Comparison of ENCODE assay signal across 24 cellular contexts in the genomic region with DNA sequence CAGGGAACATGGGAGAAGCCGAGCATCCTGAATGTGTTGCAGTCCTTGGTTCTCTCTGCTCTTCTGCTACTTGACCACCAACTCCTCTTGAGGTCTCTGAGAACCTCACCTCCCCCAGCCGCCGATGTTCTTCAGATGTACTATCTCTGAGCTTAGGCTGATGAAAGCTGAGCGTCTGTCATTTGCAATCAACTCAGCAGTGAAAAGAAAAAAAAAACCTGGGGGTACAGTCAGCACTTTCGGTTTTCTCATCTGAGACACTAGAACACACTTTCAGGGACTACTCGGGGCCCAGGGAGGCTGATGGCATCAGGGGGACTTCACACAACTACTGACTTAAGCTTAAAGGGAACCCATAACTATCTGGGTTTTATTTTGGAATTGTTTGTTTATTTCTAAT. TPM values are rescaled to one million over a fixed set of nuclear protein-coding genes. Genes with fewer than 3 reads are reported as not detected.
A peak's percentile ranks its signal among the peaks of the same experiment; 100 is the strongest.
DNase-seq lines count a peak whose midpoint lies in the region; ATAC-seq, FAIRE-seq and TF ChIP-seq lines count a peak whose summit lies in the region.
"Had no signal": no experiment of that assay in that cellular context is flagged by ENCODE, and none has a peak within 500 bp of the region (broad histone marks: within the 10 kb centered on the region; RNA-seq: fewer than 3 reads in every experiment).

No MANE protein-coding gene starts in this region.

- no peaks in the 10 kb centered on the region for H3K79me2 ChIP-seq in MM.1S (ENCODE audit: low read length)

- no peaks in the 10 kb centered on the region for H3K27me3 ChIP-seq in MM.1S (replicated peaks; ENCODE audit: insufficient read depth, low read length)
- H3K27me3 ChIP-seq: right atrium auricular region, thyroid gland had no signal

- peaks cover 15% of the 10 kb centered on the region for H3K4me1 ChIP-seq in MM.1S (ENCODE audit: low read length)
- H3K4me1 ChIP-seq: right atrium auricular region, thyroid gland had no signal

- H3K9me2 ChIP-seq in MM.1S (replicated peaks; ENCODE audit: insufficient read depth, low read length), result no peaks in the 10 kb centered on the region

- ATAC-seq in activated T-cell treated with anti-CD3 and anti-CD28 coated beads, Interleukin-2, amount 50 U/mL, for 72 hours (replicated peaks in 1 of 2), result peak; percentile 25 to 32
- ATAC-seq: naive thymus-derived CD8-positive, alpha-beta T cell; SK-N-SH treated with all-trans-retinoic acid at 6 μM for 48 hours; stimulated activated memory B cell treated with anti-CD40 and anti-IgM and Interleukin-4, amounts not matched to agents 10 μg/mL and 1 μg/mL and 100 μg/mL, for 72 hours had no signal

- H3K27me3 Mint-ChIP-seq in activated T-cell treated with anti-CD3 and anti-CD28 coated beads, Interleukin-2, amount 50 U/mL, for 72 hours (ENCODE audit: low read depth), result peaks cover 8% of the 10 kb centered on the region
- H3K27me3 Mint-ChIP-seq: stimulated activated memory B cell treated with anti-CD40 and anti-IgM and Interleukin-4, amounts not matched to agents 10 μg/mL and 1 μg/mL and 100 μg/mL, for 72 hours had no signal

- H3F3A ChIP-seq in MM.1S (ENCODE audit: insufficient read depth, low read length), result no peaks in the 10 kb centered on the region

- H3K36me3 Mint-ChIP-seq in activated T-cell treated with anti-CD3 and anti-CD28 coated beads, Interleukin-2, amount 50 U/mL, for 72 hours (ENCODE audit: insufficient read depth in 2 of 2), result peaks cover 9 to 13% of the 10 kb centered on the region in 2 donors
- H3K36me3 Mint-ChIP-seq: brain; naive thymus-derived CD8-positive, alpha-beta T cell had no signal

- peak overlapping the region; percentile 64; the same call in 1 of the 2 replicates for H3K27ac ChIP-seq in MM.1S (ENCODE audit: low read length)
- H3K27ac ChIP-seq: right atrium auricular region, thyroid gland had no signal

- no peaks in the 10 kb centered on the region for H3K9me3 Mint-ChIP-seq in activated T-cell treated with anti-CD3 and anti-CD28 coated beads, Interleukin-2, amount 50 U/mL, for 72 hours
- H3K9me3 Mint-ChIP-seq: naive thymus-derived CD8-positive, alpha-beta T cell; stimulated activated memory B cell treated with anti-CD40 and anti-IgM and Interleukin-4, amounts not matched to agents 10 μg/mL and 1 μg/mL and 100 μg/mL, for 72 hours had no signal

- H3K4me3 ChIP-seq in MM.1S (ENCODE audit: low read length), result no peak overlapping the region
- H3K4me3 ChIP-seq: right atrium auricular region, thyroid gland had no signal

- H3K9me3 ChIP-seq in MM.1S (replicated peaks; ENCODE audit: insufficient read depth, low read length), result no peaks in the 10 kb centered on the region
- H3K9me3 ChIP-seq: right atrium auricular region, thyroid gland had no signal

- H2AFZ ChIP-seq in MM.1S (ENCODE audit: low read length), result peak overlapping the region; percentile 72

- FAIRE-seq in urothelium cell line (lab: Jason Lieb, UNC), result no peak
- FAIRE-seq: GM18507 had no signal

- H3K9ac ChIP-seq in MM.1S (ENCODE audit: low read length), result no peak overlapping the region

- H3K4me3 Mint-ChIP-seq in activated T-cell treated with anti-CD3 and anti-CD28 coated beads, Interleukin-2, amount 50 U/mL, for 72 hours, result peak overlapping the region; percentile 80 to 85
- H3K4me3 Mint-ChIP-seq: brain; naive thymus-derived CD8-positive, alpha-beta T cell; stimulated activated memory B cell treated with anti-CD40 and anti-IgM and Interleukin-4, amounts not matched to agents 10 μg/mL and 1 μg/mL and 100 μg/mL, for 72 hours had no signal

- H3K36me3 ChIP-seq in MM.1S (replicated peaks; ENCODE audit: insufficient read depth, low read length), result no peaks in the 10 kb centered on the region
- H3K36me3 ChIP-seq: right atrium auricular region, thyroid gland had no signal

- no peaks in the 10 kb centered on the region for H4K20me1 ChIP-seq in MM.1S (ENCODE audit: insufficient read depth, low read length)

- peak overlapping the region; percentile 76 for H3K27ac Mint-ChIP-seq in activated T-cell treated with anti-CD3 and anti-CD28 coated beads, Interleukin-2, amount 50 U/mL, for 72 hours
- H3K27ac Mint-ChIP-seq: brain; stimulated activated memory B cell treated with anti-CD40 and anti-IgM and Interleukin-4, amounts not matched to agents 10 μg/mL and 1 μg/mL and 100 μg/mL, for 72 hours had no signal

- peaks cover 86% of the 10 kb centered on the region for H3K4me1 Mint-ChIP-seq in activated T-cell treated with anti-CD3 and anti-CD28 coated beads, Interleukin-2, amount 50 U/mL, for 72 hours (ENCODE audit: low read depth)
- H3K4me1 Mint-ChIP-seq: brain had no signal

- no peak for TF ChIP-seq CTCF in MM.1S (IDR thresholded peaks at IDR 0.05; ENCODE audit: low read length)

- H3K4me2 ChIP-seq in MM.1S (ENCODE audit: low read depth, low read length), result peak overlapping the region; percentile 62

- peak; percentile 79 for DNase-seq in activated effector memory CD4-positive, alpha-beta T cell treated with anti-CD3 and anti-CD28 coated beads, Interleukin-2, amount 50 U/mL, for 16 hours
- no peak for DNase-seq in activated effector memory CD4-positive, alpha-beta T cell treated with Interleukin-2 at 50 U/mL for 16 hours
- DNase-seq in MM.1S (peak; percentile 68), GM19240 (ENCODE audit: insufficient read length, low spot score) (no peak), urothelium cell line (ENCODE audit: low spot score) (no peak), HuH-7 (ENCODE audit: low spot score) (no peak)
- DNase-seq in activated T-cell treated with anti-CD3 and anti-CD28 coated beads, Interleukin-2, amount 50 U/mL, for 72 hours, result peak; percentile 65 to 67
- DNase-seq in stimulated activated CD4-positive, alpha-beta T cell treated with anti-CD3 and anti-CD28 coated beads, Interleukin-2, amount 100 ng/mL, for 24 hours, result peak; percentile 41 to 61
- DNase-seq: DMS 273 treated with DMSO at 0.1 percent for 48 hours; effector CD4-positive, alpha-beta T cell; HCEC 1CT; naive thymus-derived CD8-positive, alpha-beta T cell; NCI-H146; NCI-H69; thyroid gland had no signal

RNA-seq across cellular contexts. Expression of a gene that starts 9.6 kb away (rescaled TPM):
- total RNA-seq in activated T-cell treated with anti-CD3 and anti-CD28 coated beads, Interleukin-2, amount 50 U/mL, for 72 hours, result 10 to 100 TPM in 1 of 2 donors, 1 to 10 TPM in 1; 5.9 to 12.3 TPM

RNA-seq across cellular contexts. Expression of a gene that starts 46.5 kb away (rescaled TPM):
- total RNA-seq in activated T-cell treated with anti-CD3 and anti-CD28 coated beads, Interleukin-2, amount 50 U/mL, for 72 hours, result 100 to 1,000 TPM; 171 to 185 TPM
- total RNA-seq: chondrocyte, epithelial cell of proximal tubule, fibroblast of villous mesenchyme, osteocyte had no signal

Comparison
In these comparisons a context has a peak if more than half of its experiments do, and no peak if none do; other contexts are left out.
1. DNase-seq: peak in activated effector memory CD4-positive, alpha-beta T cell treated with anti-CD3 and anti-CD28 coated beads, Interleukin-2, amount 50 U/mL, for 16 hours (single experiment), MM.1S (single experiment), activated T-cell treated with anti-CD3 and anti-CD28 coated beads, Interleukin-2, amount 50 U/mL, for 72 hours (2 of 2) and stimulated activated CD4-positive, alpha-beta T cell treated with anti-CD3 and anti-CD28 coated beads, Interleukin-2, amount 100 ng/mL, for 24 hours (2 of 2); none in activated effector memory CD4-positive, alpha-beta T cell treated with Interleukin-2 at 50 U/mL for 16 hours (single experiment), GM19240 (single experiment), urothelium cell line (single experiment) and HuH-7 (single experiment).